ENCODE assay signal across 14 cellular contexts in genomic region chr5:166262395-166262794, GRCh38.
DNase-seq lines count a peak whose midpoint lies in the region; ATAC-seq and TF ChIP-seq lines count a peak whose summit lies in the region.
"Had no signal": no experiment of that assay in that cellular context is flagged by ENCODE, and none has a peak within 500 bp of the region (broad histone marks: within the 10 kb centered on the region; RNA-seq: fewer than 3 reads in every experiment).

No MANE protein-coding gene starts in this region.

- no peak for TF ChIP-seq POLR2A in upper lobe of left lung (IDR thresholded peaks at IDR 0.05)

- TF ChIP-seq CTCF in left lung (IDR thresholded peaks at IDR 0.05) (no peak), upper lobe of left lung (IDR thresholded peaks at IDR 0.05) (no peak)

- intact Hi-C loops in left lung (cut with DNase I): no loop called here

- H3K27me3 ChIP-seq in left lung (peaks cover 4 to 39% of the 10 kb centered on the region in 2 donors), upper lobe of left lung (no peaks in the 10 kb centered on the region)
- H3K27me3 ChIP-seq: BLaER1 treated with 17β-estradiol and CSF1 and Interleukin-3, amounts not matched to agents 10 nM and 100 nM had no signal

- DNase-seq in DMS79 treated with DMSO at 0.1 percent for 48 hours (lab: John Stamatoyannopoulos, UW) (peak; percentile 49), NCI-H524 (lab: John Stamatoyannopoulos, UW) (peak; percentile 35 to 79), left lung (peak in 1 of 2 donors; percentile 40), upper lobe of left lung (peak in 1 of 2 donors; percentile 50), NK-92 (lab: John Stamatoyannopoulos, UW; ENCODE audit: unreplicated experiment) (no peak)
- DNase-seq in stimulated activated CD4-positive, alpha-beta T cell treated with anti-CD3 and anti-CD28 coated beads, Interleukin-15, amount 100 ng/mL, for 24 hours: no peak
- DNase-seq: Calu3; CD8-positive, alpha-beta T cell; GDM1; GM23248 had no signal

- H3K9me3 ChIP-seq in left lung: peaks cover 0 to 3% of the 10 kb centered on the region in 2 donors
- H3K9me3 ChIP-seq in upper lobe of left lung: no peaks in the 10 kb centered on the region
- H3K9me3 ChIP-seq: BLaER1 treated with 17β-estradiol and CSF1 and Interleukin-3, amounts not matched to agents 10 nM and 100 nM; HAP-1 had no signal

- WGBS in upper lobe of left lung, 2 donors: 58 to 75% methylated on average over 3 of the region's 3 CpGs

- TF ChIP-seq EP300 in upper lobe of left lung (IDR thresholded peaks at IDR 0.05): no peak

- H3K36me3 ChIP-seq in left lung: no peaks in the 10 kb centered on the region
- H3K36me3 ChIP-seq in upper lobe of left lung: no peaks in the 10 kb centered on the region
- H3K36me3 ChIP-seq: BLaER1 treated with 17β-estradiol and CSF1 and Interleukin-3, amounts not matched to agents 10 nM and 100 nM; HAP-1 had no signal

- H3K4me1 ChIP-seq in left lung (no peaks in the 10 kb centered on the region), upper lobe of left lung (no peaks in the 10 kb centered on the region)
- H3K4me1 ChIP-seq: BLaER1 treated with 17β-estradiol and CSF1 and Interleukin-3, amounts not matched to agents 10 nM and 100 nM had no signal

- H3K4me3 ChIP-seq in left lung: no peak overlapping the region
- no peak overlapping the region for H3K4me3 ChIP-seq in upper lobe of left lung
- H3K4me3 ChIP-seq: BLaER1 treated with 17β-estradiol and CSF1 and Interleukin-3, amounts not matched to agents 10 nM and 100 nM; GM23248; HAP-1 had no signal

- no peak overlapping the region for H3K27ac ChIP-seq in left lung
- no peak overlapping the region for H3K27ac ChIP-seq in upper lobe of left lung
- H3K27ac ChIP-seq: BLaER1 treated with 17β-estradiol and CSF1 and Interleukin-3, amounts not matched to agents 10 nM and 100 nM; GM23248 had no signal

- peak; percentile 89 for ATAC-seq in left lung
- ATAC-seq in upper lobe of left lung (ENCODE audit: low FRiP score in 2 of 2): peak; percentile 32 to 66
- no peak for ATAC-seq in GM18520 (IDR thresholded peaks at IDR 0.05; ENCODE audit: unreplicated experiment)
- ATAC-seq: CD8-positive, alpha-beta T cell; HepG2 had no signal

Comparison
In these comparisons a context has a peak if more than half of its experiments do, and no peak if none do; other contexts are left out.
1. DNase-seq: peak in DMS79 treated with DMSO at 0.1 percent for 48 hours (single experiment) and NCI-H524 (2 of 2); none in NK-92 (single experiment) and stimulated activated CD4-positive, alpha-beta T cell treated with anti-CD3 and anti-CD28 coated beads, Interleukin-15, amount 100 ng/mL, for 24 hours (single experiment).